Comparison of ENCODE assay signal across 8 cellular contexts in genomic region chr1:230169454-230170152, GRCh38.
DNase-seq lines count a peak whose midpoint lies in the region; ATAC-seq and TF ChIP-seq lines count a peak whose summit lies in the region.

No MANE protein-coding gene starts in this region.

- no peaks in the 10 kb centered on the region for H3K27me3 Mint-ChIP-seq in activated T-cell treated with anti-CD3 and anti-CD28 coated beads, Interleukin-2, amount 50 U/mL, for 4 hours (ENCODE audit: low read depth)

- no peak for ATAC-seq in activated T-cell treated with anti-CD3 and anti-CD28 coated beads, Interleukin-2, amount 50 U/mL, for 4 hours
- ATAC-seq in upper lobe of right lung, result peak; percentile 14

- H3K36me3 ChIP-seq in upper lobe of right lung, result no peaks in the 10 kb centered on the region

- H3K9me3 ChIP-seq in upper lobe of right lung, result no peaks in the 10 kb centered on the region

- H3K4me1 ChIP-seq in upper lobe of right lung, result peaks cover 4% of the 10 kb centered on the region

- no peak for TF ChIP-seq CTCF in upper lobe of right lung (IDR thresholded peaks at IDR 0.05)

- H3K4me3 ChIP-seq in upper lobe of right lung, result peak overlapping the region; percentile 9

- H3K27me3 ChIP-seq in upper lobe of right lung, result no peaks in the 10 kb centered on the region

- intact Hi-C loops in upper lobe of right lung (cut with DNase I), result no loop called here

- in situ Hi-C loops in SK-MEL-5 (cut with HindIII; ENCODE audit: low pct_unique_long_range_greater_than_20kb, low sequenced_read_pairs), result no loop called here

- DNase-seq in activated T-cell treated with anti-CD3 and anti-CD28 coated beads, Interleukin-2, amount 50 U/mL, for 4 hours, result no peak
- DNase-seq in activated T-cell treated with anti-CD3 and anti-CD28 coated beads for 4 hours, result no peak
- DNase-seq in SK-MEL-5 (ENCODE audit: low read depth, low spot score), result peak; percentile 89
- peak; percentile 7 for DNase-seq in islet precursor cell
- DNase-seq in upper lobe of right lung, result no peak
- DNase-seq in effector CD4-positive, alpha-beta T cell, result no peak
- DNase-seq in H4 (ENCODE audit: low spot score), result no peak
- DNase-seq in activated gamma-delta T cell treated with Interleukin-2 at 50 U/mL for 16 hours, result no peak

- peaks cover 38% of the 10 kb centered on the region for H3K4me1 Mint-ChIP-seq in activated T-cell treated with anti-CD3 and anti-CD28 coated beads, Interleukin-2, amount 50 U/mL, for 4 hours (ENCODE audit: low read depth)

- H3K36me3 Mint-ChIP-seq in activated T-cell treated with anti-CD3 and anti-CD28 coated beads, Interleukin-2, amount 50 U/mL, for 4 hours (ENCODE audit: insufficient read depth), result peaks cover 10% of the 10 kb centered on the region

- no peak overlapping the region for H3K27ac ChIP-seq in upper lobe of right lung

- H3K9me3 Mint-ChIP-seq in activated T-cell treated with anti-CD3 and anti-CD28 coated beads, Interleukin-2, amount 50 U/mL, for 4 hours, result no peaks in the 10 kb centered on the region

- H3K4me3 Mint-ChIP-seq in activated T-cell treated with anti-CD3 and anti-CD28 coated beads, Interleukin-2, amount 50 U/mL, for 4 hours, result peak overlapping the region; percentile 37

Comparison
In these comparisons a context has a peak if more than half of its experiments do, and no peak if none do; other contexts are left out.
1. DNase-seq: peak in SK-MEL-5 (single experiment) and islet precursor cell (single experiment); none in activated T-cell treated with anti-CD3 and anti-CD28 coated beads, Interleukin-2, amount 50 U/mL, for 4 hours (single experiment), activated T-cell treated with anti-CD3 and anti-CD28 coated beads for 4 hours (single experiment), upper lobe of right lung (single experiment), effector CD4-positive, alpha-beta T cell (single experiment), H4 (single experiment) and activated gamma-delta T cell treated with Interleukin-2 at 50 U/mL for 16 hours (single experiment).